9 cellular contexts compared by ENCODE assay signal in the genomic region with DNA sequence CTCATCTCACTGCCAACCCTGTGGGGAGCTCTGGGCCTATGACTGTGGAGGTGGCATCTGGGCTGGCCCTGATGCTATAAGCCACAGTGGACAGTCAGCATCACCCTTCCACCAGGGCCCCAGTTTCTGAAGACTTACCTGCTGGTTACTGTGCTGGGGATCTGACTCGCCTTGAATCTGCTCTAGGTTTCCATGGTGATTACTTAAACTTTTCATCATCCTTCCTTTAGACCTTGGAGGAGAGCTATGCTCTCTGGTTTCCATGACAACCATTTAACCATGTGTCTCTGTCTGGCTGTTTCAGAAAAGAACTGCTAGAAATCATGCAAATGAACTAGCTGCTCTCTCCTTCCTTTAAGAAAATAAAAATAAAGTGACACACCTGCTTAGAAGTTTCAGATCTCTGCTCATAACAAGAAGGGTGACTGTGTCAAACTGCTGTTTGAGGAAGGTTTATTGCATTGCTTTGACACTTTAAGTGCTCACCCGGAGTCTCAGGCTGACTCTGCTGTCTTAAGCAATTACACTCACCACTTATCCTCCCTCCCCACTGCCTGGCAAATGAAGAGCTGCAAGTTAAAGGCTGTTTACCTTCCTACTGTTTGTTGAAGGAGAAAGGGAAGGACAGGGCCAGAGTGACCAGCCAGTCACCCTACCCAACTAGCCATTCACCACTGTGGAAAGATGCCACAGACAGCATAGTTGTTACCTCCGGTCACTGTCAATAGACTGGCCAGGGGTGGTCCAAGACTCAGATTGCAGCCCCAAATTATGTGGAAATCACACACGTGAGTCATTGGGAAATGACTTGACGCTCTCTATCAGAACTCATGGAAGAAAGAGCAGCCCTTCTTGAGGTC.
DNase-seq lines count a peak whose midpoint lies in the region; ATAC-seq, FAIRE-seq and TF ChIP-seq lines count a peak whose summit lies in the region.
"Had no signal": no experiment of that assay in that cellular context is flagged by ENCODE, and none has a peak within 500 bp of the region (broad histone marks: within the 10 kb centered on the region; RNA-seq: fewer than 3 reads in every experiment).

No MANE protein-coding gene starts in this region.

- ATAC-seq in GM19467 (IDR thresholded peaks at IDR 0.05; ENCODE audit: unreplicated experiment) (peak; percentile 90), HG03457 (IDR thresholded peaks at IDR 0.05; ENCODE audit: unreplicated experiment) (peak; percentile 93)

- H3K27me3 Mint-ChIP-seq in Calu3 (ENCODE audit: unreplicated experiment), result no peaks in the 10 kb centered on the region

- H3K4me3 Mint-ChIP-seq in Calu3 (ENCODE audit: low read depth, unreplicated experiment), result no peak overlapping the region

- TF ChIP-seq POLR2A in GM12891 (IDR thresholded peaks at IDR 0.05; ENCODE audit: low read depth, low read length), result no peak

- no peaks in the 10 kb centered on the region for H3K4me1 Mint-ChIP-seq in Calu3 (ENCODE audit: low read depth, unreplicated experiment)

- H3K27me3 ChIP-seq in brain microvascular endothelial cell (replicated peaks), result no peaks in the 10 kb centered on the region

- no peaks in the 10 kb centered on the region for H3K36me3 ChIP-seq in brain microvascular endothelial cell (replicated peaks)

- peak; percentile 91 for FAIRE-seq in GM12891 (lab: Jason Lieb, UNC)

- in situ Hi-C loops in brain microvascular endothelial cell (cut with HindIII; ENCODE audit: low pct_ligation_motif_present, low sequenced_read_pairs), result no loop called here

- peak; percentile 49 for DNase-seq in GM12891 (ENCODE audit: insufficient read length, low spot score)
- DNase-seq in brain microvascular endothelial cell, result peak; percentile 31
- DNase-seq in stimulated activated CD4-positive, alpha-beta T cell treated with anti-CD3 and anti-CD28 coated beads, Interleukin-2, amount 100 ng/mL, for 24 hours, result peak; percentile 24 to 41
- DNase-seq in NCI-H446 treated with DMSO at 0.1 percent for 48 hours (lab: John Stamatoyannopoulos, UW), result no peak
- no peak for DNase-seq in MV-4-11 (lab: John Stamatoyannopoulos, UW)
- DNase-seq in Calu3, result no peak

- no peak overlapping the region for H3K27ac Mint-ChIP-seq in Calu3 (ENCODE audit: unreplicated experiment)

- BruUV-seq in Calu3 (replicated peaks; lab: Mats Ljungman, UMichigan), result no TSS peak

- H3K9me3 Mint-ChIP-seq in Calu3 (ENCODE audit: low read depth, unreplicated experiment), result peaks cover 2% of the 10 kb centered on the region

- TF ChIP-seq CTCF in brain microvascular endothelial cell (IDR thresholded peaks at IDR 0.05; ENCODE audit: low read depth, low read length, missing control alignments) (no peak), Calu3 (IDR thresholded peaks at IDR 0.05; ENCODE audit: unreplicated experiment) (no peak)

- CTCF ChIA-PET in Calu3 (lab: Charles Lee), result interaction anchor here (0.6 kb wide), 1 partner anchor 21 kb away, joined by 3 read pairs; no protein-coding TSS in a partner anchor

- no peak overlapping the region for H3K4me3 ChIP-seq in brain microvascular endothelial cell (ENCODE audit: low read depth, low read length)

- no peaks in the 10 kb centered on the region for H3K36me3 Mint-ChIP-seq in Calu3 (ENCODE audit: insufficient read depth, unreplicated experiment)

- no peak overlapping the region for H3K27ac ChIP-seq in brain microvascular endothelial cell
- H3K27ac ChIP-seq: KMS-11 had no signal

- intact Hi-C loops in Calu3 (cut with micrococcal nuclease; ENCODE audit: unreplicated experiment), result no loop called here

TF ChIP-seq in GM12891, 5 proteins besides CTCF, POLR2A, EP300 and RAD21:
- TF ChIP-seq SPI1 (IDR thresholded peaks at IDR 0.05; ENCODE audit: low read depth, low read length), result no peak
- TF ChIP-seq POU2F2 (IDR thresholded peaks at IDR 0.05; ENCODE audit: low read depth, low read length), result peak; percentile 35; the same call in 1 of the 2 replicates
- no peak for TF ChIP-seq POLR2AphosphoS5 (IDR thresholded peaks at IDR 0.05; ENCODE audit: low read depth, low read length)
- no peak for TF ChIP-seq TAF1 (IDR thresholded peaks at IDR 0.05; ENCODE audit: low read depth, low read length)
- no peak for TF ChIP-seq PAX5 (IDR thresholded peaks at IDR 0.05; ENCODE audit: insufficient read depth, low read length, severe bottlenecking)

Comparison
In these comparisons a context has a peak if more than half of its experiments do, and no peak if none do; other contexts are left out.
1. DNase-seq: peak in GM12891 (single experiment), brain microvascular endothelial cell (single experiment) and stimulated activated CD4-positive, alpha-beta T cell treated with anti-CD3 and anti-CD28 coated beads, Interleukin-2, amount 100 ng/mL, for 24 hours (2 of 2); none in NCI-H446 treated with DMSO at 0.1 percent for 48 hours (single experiment), MV-4-11 (single experiment) and Calu3 (single experiment).